In the genomic region with DNA sequence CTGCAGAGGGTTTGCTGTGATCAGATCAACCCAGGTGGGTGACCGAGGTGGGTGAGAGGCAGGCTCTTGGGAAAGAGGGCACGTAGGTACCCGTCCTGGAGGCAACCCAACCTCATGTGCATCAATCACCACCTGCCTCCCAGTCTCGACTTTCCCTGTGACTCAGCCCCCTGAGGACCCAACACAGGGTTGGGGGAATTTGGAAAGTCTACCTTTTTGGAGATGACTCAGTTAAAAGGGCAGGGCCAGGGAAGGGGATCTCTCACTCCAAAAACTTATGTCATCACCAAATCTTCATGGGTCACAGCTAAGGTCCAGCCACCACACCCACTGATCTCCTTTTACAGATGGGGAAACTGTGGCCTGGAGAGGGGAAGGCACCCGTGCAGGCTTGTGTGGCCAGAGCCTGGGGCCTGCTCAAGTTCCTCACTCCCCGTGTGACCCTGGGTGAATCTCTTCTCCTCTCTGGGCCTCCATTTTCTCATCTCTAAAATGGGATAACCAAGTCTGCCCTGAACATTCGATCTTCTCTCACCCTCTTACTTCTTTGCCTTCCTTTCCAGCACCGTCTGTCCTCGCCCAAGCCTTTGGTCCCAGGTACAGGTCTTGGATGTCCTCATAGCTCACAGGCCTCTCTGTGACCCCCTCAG, we compare ENCODE assay signal across 17 cellular contexts. TPM values are rescaled to one million over a fixed set of nuclear protein-coding genes. Genes with fewer than 3 reads are reported as not detected.
DNase-seq lines count a peak whose midpoint lies in the region; ATAC-seq and TF ChIP-seq lines count a peak whose summit lies in the region.
"Had no signal": no experiment of that assay in that cellular context is flagged by ENCODE, and none has a peak within 500 bp of the region (broad histone marks: within the 10 kb centered on the region; RNA-seq: fewer than 3 reads in every experiment).

No MANE protein-coding gene starts in this region.

- no peaks in the 10 kb centered on the region for H3K79me2 ChIP-seq in PC-3 (ENCODE audit: low read length)

- no peak overlapping the region for H3K27ac ChIP-seq in PC-3 (ENCODE audit: low read length)
- H3K27ac ChIP-seq: neutrophil, SK-N-MC had no signal

- no peaks in the 10 kb centered on the region for H4K20me1 ChIP-seq in PC-3 (ENCODE audit: low read length)

- no peak overlapping the region for H2AFZ ChIP-seq in PC-3 (ENCODE audit: low read length)

- CTCF ChIA-PET in PC-3 (lab: Charles Lee) = no interaction called here

- peak; percentile 30 to 38 for DNase-seq in activated T-cell treated with anti-CD3 and anti-CD28 coated beads, Interleukin-2, amount 50 U/mL, for 72 hours
- no peak for DNase-seq in activated T-cell treated with anti-CD3 and anti-CD28 coated beads, Interleukin-2, amount 50 U/mL, for 1 hour
- DNase-seq in PC-3 = peak; percentile 68
- no peak for DNase-seq in stimulated activated effector memory CD8-positive, alpha-beta T cell treated with anti-CD3 and anti-CD28 coated beads, Interleukin-12 subunit alpha, Interleukin-12 subunit beta, amount 100 ng/mL, for 72 hours (ENCODE audit: low spot score in 2 of 2)
- no peak for DNase-seq in nephron progenitor cell
- no peak for DNase-seq in NCI-H2227 (lab: John Stamatoyannopoulos, UW; ENCODE audit: unreplicated experiment)
- DNase-seq in COLO829 (ENCODE audit: low spot score) = no peak
- DNase-seq: COR-L47, GF-D8, islet precursor cell, NCI-H1105 treated with DMSO at 0.1 percent for 48 hours, substantia nigra had no signal

- H3K36me3 ChIP-seq in PC-3 (ENCODE audit: low read depth, low read length) = no peaks in the 10 kb centered on the region
- H3K36me3 ChIP-seq: neutrophil had no signal

- BruUV-seq in PC-3 (replicated peaks; lab: Mats Ljungman, UMichigan) = no TSS peak

- H3K4me3 ChIP-seq in PC-3 (ENCODE audit: low read length) = no peak overlapping the region
- H3K4me3 ChIP-seq: SK-N-MC had no signal

- H3K36me3 Mint-ChIP-seq in activated T-cell treated with anti-CD3 and anti-CD28 coated beads, Interleukin-2, amount 50 U/mL, for 72 hours (ENCODE audit: insufficient read depth in 2 of 2) = no peaks in the 10 kb centered on the region
- H3K36me3 Mint-ChIP-seq in stimulated activated effector memory CD8-positive, alpha-beta T cell treated with anti-CD3 and anti-CD28 coated beads, Interleukin-12 subunit alpha, Interleukin-12 subunit beta, amount 100 ng/mL, for 72 hours = no peaks in the 10 kb centered on the region
- H3K36me3 Mint-ChIP-seq in nephron progenitor cell (ENCODE audit: low read depth) = no peaks in the 10 kb centered on the region
- H3K36me3 Mint-ChIP-seq: mesothelial cell of epicardium had no signal

- TF ChIP-seq CTCF in PC-3 (conservative IDR thresholded peaks at IDR 0.05; ENCODE audit: low read depth, low read length) = no peak
- TF ChIP-seq CTCF in nephron progenitor cell (IDR thresholded peaks at IDR 0.05) = no peak

- POLR2A ChIA-PET in PC-3 (lab: Charles Lee; ENCODE audit: unreplicated experiment) = no interaction called here

- peaks cover 7% of the 10 kb centered on the region; the same call in 1 of the 2 replicates for H3K4me1 ChIP-seq in PC-3 (ENCODE audit: insufficient read depth, low read length)

- intact Hi-C loops in PC-3 (cut with micrococcal nuclease) = no loop called here

- no peaks in the 10 kb centered on the region for H3K9me3 ChIP-seq in PC-3 (ENCODE audit: low read length)
- H3K9me3 ChIP-seq: neutrophil had no signal

- no peaks in the 10 kb centered on the region for H3F3A ChIP-seq in PC-3 (ENCODE audit: low read length, unreplicated experiment)

- no peaks in the 10 kb centered on the region for H3K9me3 Mint-ChIP-seq in activated T-cell treated with anti-CD3 and anti-CD28 coated beads, Interleukin-2, amount 50 U/mL, for 72 hours
- H3K9me3 Mint-ChIP-seq in stimulated activated effector memory CD8-positive, alpha-beta T cell treated with anti-CD3 and anti-CD28 coated beads, Interleukin-12 subunit alpha, Interleukin-12 subunit beta, amount 100 ng/mL, for 72 hours = peaks cover 2% of the 10 kb centered on the region
- peaks cover 5% of the 10 kb centered on the region for H3K9me3 Mint-ChIP-seq in nephron progenitor cell

- peaks cover 29% of the 10 kb centered on the region for H3K27me3 Mint-ChIP-seq in activated T-cell treated with anti-CD3 and anti-CD28 coated beads, Interleukin-2, amount 50 U/mL, for 72 hours (ENCODE audit: low read depth)
- H3K27me3 Mint-ChIP-seq in nephron progenitor cell (ENCODE audit: low read depth, poor library complexity) = peaks cover 36% of the 10 kb centered on the region

- H3K9me2 ChIP-seq in PC-3 (replicated peaks; ENCODE audit: low read length) = no peaks in the 10 kb centered on the region

- peak overlapping the region in 1 of 2 donors; percentile 64 for H3K4me3 Mint-ChIP-seq in activated T-cell treated with anti-CD3 and anti-CD28 coated beads, Interleukin-2, amount 50 U/mL, for 72 hours
- H3K4me3 Mint-ChIP-seq in stimulated activated effector memory CD8-positive, alpha-beta T cell treated with anti-CD3 and anti-CD28 coated beads, Interleukin-12 subunit alpha, Interleukin-12 subunit beta, amount 100 ng/mL, for 72 hours = no peak overlapping the region
- H3K4me3 Mint-ChIP-seq in nephron progenitor cell = no peak overlapping the region
- H3K4me3 Mint-ChIP-seq: mesothelial cell of epicardium had no signal

- peaks cover 38% of the 10 kb centered on the region for H3K4me1 Mint-ChIP-seq in activated T-cell treated with anti-CD3 and anti-CD28 coated beads, Interleukin-2, amount 50 U/mL, for 72 hours (ENCODE audit: low read depth)
- peaks cover 19% of the 10 kb centered on the region for H3K4me1 Mint-ChIP-seq in stimulated activated effector memory CD8-positive, alpha-beta T cell treated with anti-CD3 and anti-CD28 coated beads, Interleukin-12 subunit alpha, Interleukin-12 subunit beta, amount 100 ng/mL, for 72 hours
- no peaks in the 10 kb centered on the region for H3K4me1 Mint-ChIP-seq in nephron progenitor cell

- no peak overlapping the region for H3K4me2 ChIP-seq in PC-3 (ENCODE audit: low read length)

- peaks cover 8% of the 10 kb centered on the region; the same call in 1 of the 2 replicates for H3K27me3 ChIP-seq in PC-3 (ENCODE audit: low read length)

- H3K27ac Mint-ChIP-seq in activated T-cell treated with anti-CD3 and anti-CD28 coated beads, Interleukin-2, amount 50 U/mL, for 72 hours = no peak overlapping the region
- no peak overlapping the region for H3K27ac Mint-ChIP-seq in stimulated activated effector memory CD8-positive, alpha-beta T cell treated with anti-CD3 and anti-CD28 coated beads, Interleukin-12 subunit alpha, Interleukin-12 subunit beta, amount 100 ng/mL, for 72 hours
- no peak overlapping the region for H3K27ac Mint-ChIP-seq in nephron progenitor cell
- H3K27ac Mint-ChIP-seq: mesothelial cell of epicardium had no signal

- no peak overlapping the region for H3K9ac ChIP-seq in PC-3 (ENCODE audit: low read length)

- ATAC-seq in activated T-cell treated with anti-CD3 and anti-CD28 coated beads, Interleukin-2, amount 50 U/mL, for 72 hours (replicated peaks in 1 of 2) = peak; percentile 71 to 79
- ATAC-seq in GM21619 (IDR thresholded peaks at IDR 0.05; ENCODE audit: unreplicated experiment) = peak; percentile 61
- ATAC-seq in PC-3 = no peak; the same call in 1 of the 2 replicates
- ATAC-seq in stimulated activated effector memory CD8-positive, alpha-beta T cell treated with anti-CD3 and anti-CD28 coated beads, Interleukin-12 subunit alpha, Interleukin-12 subunit beta, amount 100 ng/mL, for 72 hours = peak; percentile 45

RNA-seq across cellular contexts. Expression of gene WNT4, which starts 34.6 kb away (rescaled TPM):
- total RNA-seq in activated T-cell treated with anti-CD3 and anti-CD28 coated beads, Interleukin-2, amount 50 U/mL, for 72 hours = not detected
- 0.51 and 1.4 TPM in 2 replicates for total RNA-seq in PC-3 (2014; rRNA removed)
- total RNA-seq: epithelial cell of proximal tubule had no signal

Comparison
In these comparisons a context has a peak if more than half of its experiments do, and no peak if none do; other contexts are left out.
1. DNase-seq: peak in activated T-cell treated with anti-CD3 and anti-CD28 coated beads, Interleukin-2, amount 50 U/mL, for 72 hours (2 of 2) and PC-3 (single experiment); none in activated T-cell treated with anti-CD3 and anti-CD28 coated beads, Interleukin-2, amount 50 U/mL, for 1 hour (single experiment), stimulated activated effector memory CD8-positive, alpha-beta T cell treated with anti-CD3 and anti-CD28 coated beads, Interleukin-12 subunit alpha, Interleukin-12 subunit beta, amount 100 ng/mL, for 72 hours (0 of 2), nephron progenitor cell (single experiment), NCI-H2227 (single experiment) and COLO829 (single experiment).